Comparison of ENCODE assay signal across 12 cellular contexts in genomic region chr6:34288581-34288980, GRCh38. TPM values are rescaled to one million over a fixed set of nuclear protein-coding genes. Genes with fewer than 3 reads are reported as not detected.
DNase-seq lines count a peak whose midpoint lies in the region; ATAC-seq and TF ChIP-seq lines count a peak whose summit lies in the region.
"Had no signal": no experiment of that assay in that cellular context is flagged by ENCODE, and none has a peak within 500 bp of the region (broad histone marks: within the 10 kb centered on the region; RNA-seq: fewer than 3 reads in every experiment).

No MANE protein-coding gene starts in this region.

- H4K20me1 ChIP-seq in SK-N-SH (ENCODE audit: insufficient read depth), result no peaks in the 10 kb centered on the region

- no peaks in the 10 kb centered on the region for H3K9me2 ChIP-seq in SK-N-SH

- H3K27ac ChIP-seq in right atrium auricular region (no peak overlapping the region), SK-N-SH (ENCODE audit: low read depth in 2 of 2, low read length in 1 of 2) (no peak overlapping the region)
- H3K27ac ChIP-seq: lower lobe of right lung had no signal

- H3K4me1 ChIP-seq in right atrium auricular region (peaks cover 0 to 44% of the 10 kb centered on the region in 2 donors), SK-N-SH (ENCODE audit: control insufficient read depth in 1 of 2, insufficient read depth in 2 of 2, low read depth in 1 of 2, low read length in 1 of 2) (no peaks in the 10 kb centered on the region)

- ATAC-seq in left cardiac atrium (no peak), HG03097 (IDR thresholded peaks at IDR 0.05; ENCODE audit: low FRiP score, unreplicated experiment) (peak; percentile 42), GM19324 (IDR thresholded peaks at IDR 0.05; ENCODE audit: low FRiP score, unreplicated experiment) (no peak)
- peak; percentile 64 for ATAC-seq in stimulated activated naive CD8-positive, alpha-beta T cell treated with anti-CD3 and anti-CD28 coated beads, Interleukin-15, amount 100 ng/mL, for 72 hours
- ATAC-seq: lower lobe of right lung, T-helper 17 cell had no signal

- H3K36me3 ChIP-seq in right atrium auricular region (peaks cover 19% of the 10 kb centered on the region), SK-N-SH (replicated peaks in 1 of 2; ENCODE audit: control insufficient read depth in 1 of 2, insufficient read depth in 2 of 2, low read length in 1 of 2) (peaks cover 23 to 43% of the 10 kb centered on the region in 2 experiments)

- H3K4me3 ChIP-seq in right atrium auricular region (no peak overlapping the region), SK-N-SH (ENCODE audit: low read depth in 2 of 2, low read length in 1 of 2) (no peak overlapping the region)
- H3K4me3 ChIP-seq: lower lobe of right lung had no signal

- no peak overlapping the region for H2AFZ ChIP-seq in SK-N-SH (ENCODE audit: low read depth)

- H3K4me3 Mint-ChIP-seq in activated T-helper 2 cell treated with anti-CD3 and anti-CD28 coated beads, Interferon-gamma antibody, Interleukin-2, Interleukin-4, amounts not matched to agents 10 μg/mL and 5 μg/mL and 100 μg/mL, durations not matched to agents 14 hours and 24 hours and 36 hours (ENCODE audit: low read depth), result peak overlapping the region; percentile 21
- peak overlapping the region in 1 of 2 donors; percentile 12 for H3K4me3 Mint-ChIP-seq in stimulated activated naive CD8-positive, alpha-beta T cell treated with anti-CD3 and anti-CD28 coated beads, Interleukin-15, amount 100 ng/mL, for 72 hours
- H3K4me3 Mint-ChIP-seq: T-helper 17 cell had no signal

- no peaks in the 10 kb centered on the region for H3K27me3 Mint-ChIP-seq in activated T-helper 2 cell treated with anti-CD3 and anti-CD28 coated beads, Interferon-gamma antibody, Interleukin-2, Interleukin-4, amounts not matched to agents 10 μg/mL and 5 μg/mL and 100 μg/mL, durations not matched to agents 14 hours and 24 hours and 36 hours (ENCODE audit: low read depth)
- no peaks in the 10 kb centered on the region for H3K27me3 Mint-ChIP-seq in stimulated activated naive CD8-positive, alpha-beta T cell treated with anti-CD3 and anti-CD28 coated beads, Interleukin-15, amount 100 ng/mL, for 72 hours
- H3K27me3 Mint-ChIP-seq: T-helper 17 cell had no signal

- H3F3A ChIP-seq in SK-N-SH (replicated peaks; ENCODE audit: insufficient read depth), result no peaks in the 10 kb centered on the region

- intact Hi-C loops in left cardiac atrium (cut with DNase I), result no loop called here
- intact Hi-C loops in activated T-helper 2 cell treated with anti-CD3 and anti-CD28 coated beads, Interferon-gamma antibody, Interleukin-2, Interleukin-4, amounts not matched to agents 10 μg/mL and 5 μg/mL and 100 μg/mL, durations not matched to agents 14 hours and 24 hours and 36 hours (cut with micrococcal nuclease), result no loop called here

- H3K4me2 ChIP-seq in SK-N-SH, result no peak overlapping the region

- POLR2A ChIA-PET in SK-N-SH (lab: Yijun Ruan, JAX), result no interaction called here

- no peak overlapping the region for H3K9ac ChIP-seq in SK-N-SH

- no peaks in the 10 kb centered on the region for H3K9me3 Mint-ChIP-seq in activated T-helper 2 cell treated with anti-CD3 and anti-CD28 coated beads, Interferon-gamma antibody, Interleukin-2, Interleukin-4, amounts not matched to agents 10 μg/mL and 5 μg/mL and 100 μg/mL, durations not matched to agents 14 hours and 24 hours and 36 hours
- H3K9me3 Mint-ChIP-seq in stimulated activated naive CD8-positive, alpha-beta T cell treated with anti-CD3 and anti-CD28 coated beads, Interleukin-15, amount 100 ng/mL, for 72 hours, result no peaks in the 10 kb centered on the region

- WGBS in SK-N-SH (ENCODE audit: low lambda C conversion rate), result 97% methylated on average over 5 of the region's 5 CpGs

- H3K4me1 Mint-ChIP-seq in activated T-helper 2 cell treated with anti-CD3 and anti-CD28 coated beads, Interferon-gamma antibody, Interleukin-2, Interleukin-4, amounts not matched to agents 10 μg/mL and 5 μg/mL and 100 μg/mL, durations not matched to agents 14 hours and 24 hours and 36 hours (ENCODE audit: low read depth), result peaks cover 16% of the 10 kb centered on the region
- peaks cover 18% of the 10 kb centered on the region for H3K4me1 Mint-ChIP-seq in stimulated activated naive CD8-positive, alpha-beta T cell treated with anti-CD3 and anti-CD28 coated beads, Interleukin-15, amount 100 ng/mL, for 72 hours

- TF ChIP-seq RAD21 in SK-N-SH (IDR thresholded peaks at IDR 0.05; ENCODE audit: low read length), result no peak

- no peak for TF ChIP-seq EP300 in SK-N-SH (IDR thresholded peaks at IDR 0.05; ENCODE audit: borderline replicate concordance in 1 of 2, low read depth in 1 of 2, low read length in 1 of 2)

- H3K9me3 ChIP-seq in right atrium auricular region, result no peaks in the 10 kb centered on the region
- H3K9me3 ChIP-seq in SK-N-SH, result no peaks in the 10 kb centered on the region
- H3K9me3 ChIP-seq: lower lobe of right lung had no signal

- peaks cover 43% of the 10 kb centered on the region for H3K36me3 Mint-ChIP-seq in activated T-helper 2 cell treated with anti-CD3 and anti-CD28 coated beads, Interferon-gamma antibody, Interleukin-2, Interleukin-4, amounts not matched to agents 10 μg/mL and 5 μg/mL and 100 μg/mL, durations not matched to agents 14 hours and 24 hours and 36 hours (ENCODE audit: low read depth)

- no peaks in the 10 kb centered on the region for H3K27me3 ChIP-seq in right atrium auricular region
- H3K27me3 ChIP-seq in SK-N-SH (ENCODE audit: insufficient read depth), result no peaks in the 10 kb centered on the region

- peak overlapping the region; percentile 68 for H3K27ac Mint-ChIP-seq in activated T-helper 2 cell treated with anti-CD3 and anti-CD28 coated beads, Interferon-gamma antibody, Interleukin-2, Interleukin-4, amounts not matched to agents 10 μg/mL and 5 μg/mL and 100 μg/mL, durations not matched to agents 14 hours and 24 hours and 36 hours
- H3K27ac Mint-ChIP-seq in stimulated activated naive CD8-positive, alpha-beta T cell treated with anti-CD3 and anti-CD28 coated beads, Interleukin-15, amount 100 ng/mL, for 72 hours, result peak overlapping the region; percentile 50 to 58
- H3K27ac Mint-ChIP-seq: T-helper 17 cell had no signal

- DNase-seq in right atrium auricular region (ENCODE audit: low spot score) (peak; percentile 30), left cardiac atrium (no peak), NCI-H146 (lab: John Stamatoyannopoulos, UW) (no peak), SK-N-SH (no peak)
- peak; percentile 16 for DNase-seq in activated T-helper 2 cell treated with anti-CD3 and anti-CD28 coated beads, Interferon-gamma antibody, Interleukin-2, Interleukin-4, amounts not matched to agents 10 μg/mL and 5 μg/mL and 100 μg/mL, durations not matched to agents 14 hours and 24 hours and 36 hours (ENCODE audit: low spot score)
- peak in 1 of 2 donors; percentile 19 for DNase-seq in stimulated activated naive CD8-positive, alpha-beta T cell treated with anti-CD3 and anti-CD28 coated beads, Interleukin-15, amount 100 ng/mL, for 72 hours
- DNase-seq: hippocampal formation, lower lobe of right lung, NCI-H2107, T-helper 17 cell had no signal

- no peaks in the 10 kb centered on the region for H3K79me2 ChIP-seq in SK-N-SH (ENCODE audit: insufficient read depth)

- TF ChIP-seq CTCF in right atrium auricular region (IDR thresholded peaks at IDR 0.05) (no peak), SK-N-SH (IDR thresholded peaks at IDR 0.05) (no peak)

- CTCF ChIA-PET in SK-N-SH (lab: Yijun Ruan, JAX), result no interaction called here

TF ChIP-seq in SK-N-SH, 30 proteins besides CTCF, POLR2A, EP300 and RAD21 (continues in another document):
- TF ChIP-seq RFX5 (IDR thresholded peaks at IDR 0.05; ENCODE audit: low read length) (no peak), SIN3A (IDR thresholded peaks at IDR 0.05; ENCODE audit: borderline replicate concordance, low read depth, low read length) (no peak), MEF2A (IDR thresholded peaks at IDR 0.05; ENCODE audit: borderline replicate concordance, low read depth) (no peak)
- TF ChIP-seq, protein P1, sequence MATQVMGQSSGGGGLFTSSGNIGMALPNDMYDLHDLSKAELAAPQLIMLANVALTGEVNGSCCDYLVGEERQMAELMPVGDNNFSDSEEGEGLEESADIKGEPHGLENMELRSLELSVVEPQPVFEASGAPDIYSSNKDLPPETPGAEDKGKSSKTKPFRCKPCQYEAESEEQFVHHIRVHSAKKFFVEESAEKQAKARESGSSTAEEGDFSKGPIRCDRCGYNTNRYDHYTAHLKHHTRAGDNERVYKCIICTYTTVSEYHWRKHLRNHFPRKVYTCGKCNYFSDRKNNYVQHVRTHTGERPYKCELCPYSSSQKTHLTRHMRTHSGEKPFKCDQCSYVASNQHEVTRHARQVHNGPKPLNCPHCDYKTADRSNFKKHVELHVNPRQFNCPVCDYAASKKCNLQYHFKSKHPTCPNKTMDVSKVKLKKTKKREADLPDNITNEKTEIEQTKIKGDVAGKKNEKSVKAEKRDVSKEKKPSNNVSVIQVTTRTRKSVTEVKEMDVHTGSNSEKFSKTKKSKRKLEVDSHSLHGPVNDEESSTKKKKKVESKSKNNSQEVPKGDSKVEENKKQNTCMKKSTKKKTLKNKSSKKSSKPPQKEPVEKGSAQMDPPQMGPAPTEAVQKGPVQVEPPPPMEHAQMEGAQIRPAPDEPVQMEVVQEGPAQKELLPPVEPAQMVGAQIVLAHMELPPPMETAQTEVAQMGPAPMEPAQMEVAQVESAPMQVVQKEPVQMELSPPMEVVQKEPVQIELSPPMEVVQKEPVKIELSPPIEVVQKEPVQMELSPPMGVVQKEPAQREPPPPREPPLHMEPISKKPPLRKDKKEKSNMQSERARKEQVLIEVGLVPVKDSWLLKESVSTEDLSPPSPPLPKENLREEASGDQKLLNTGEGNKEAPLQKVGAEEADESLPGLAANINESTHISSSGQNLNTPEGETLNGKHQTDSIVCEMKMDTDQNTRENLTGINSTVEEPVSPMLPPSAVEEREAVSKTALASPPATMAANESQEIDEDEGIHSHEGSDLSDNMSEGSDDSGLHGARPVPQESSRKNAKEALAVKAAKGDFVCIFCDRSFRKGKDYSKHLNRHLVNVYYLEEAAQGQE (IDR thresholded peaks at IDR 0.05; ENCODE audit: low read depth, low read length), result no peak

RNA-seq across cellular contexts. Expression of gene SMIM29, which starts 39.8 kb away (rescaled TPM):
- total RNA-seq in right atrium auricular region (10 to 100 TPM; 21.7 to 29.4 TPM), left cardiac atrium (10 to 100 TPM; 18.4 to 22.7 TPM)
- 16.6 and 17.3 TPM in 2 replicates for total RNA-seq in activated T-helper 2 cell treated with anti-CD3 and anti-CD28 coated beads, Interferon-gamma antibody, Interleukin-2, Interleukin-4, amounts not matched to agents 10 μg/mL and 5 μg/mL and 100 μg/mL, durations not matched to agents 14 hours and 24 hours and 36 hours
- polyA plus RNA-seq in SK-N-SH (2012; rRNA removed), result 50.2 and 52.2 TPM in 2 replicates
- 20.6 and 31.3 TPM in 2 replicates for polyA plus RNA-seq in SK-N-SH (2012; cell fraction: cytosol; rRNA removed)
- 41.8 and 68.7 TPM in 2 replicates for polyA plus RNA-seq in SK-N-SH (2012; cell fraction: nucleus; rRNA removed)

RNA-seq across cellular contexts. Expression of gene HMGA1, which starts 51.9 kb away (rescaled TPM):
- 10 to 100 TPM; 29.6 to 37.8 TPM for total RNA-seq in right atrium auricular region
- 10 to 100 TPM; 32.5 to 36.2 TPM for total RNA-seq in left cardiac atrium
- total RNA-seq in activated T-helper 2 cell treated with anti-CD3 and anti-CD28 coated beads, Interferon-gamma antibody, Interleukin-2, Interleukin-4, amounts not matched to agents 10 μg/mL and 5 μg/mL and 100 μg/mL, durations not matched to agents 14 hours and 24 hours and 36 hours, result 412 and 422 TPM in 2 replicates
- 185 and 433 TPM in 2 replicates for polyA plus RNA-seq in SK-N-SH (2012; rRNA removed)
- polyA plus RNA-seq in SK-N-SH (2012; cell fraction: cytosol; rRNA removed), result 168 and 262 TPM in 2 replicates
- 132 and 146 TPM in 2 replicates for polyA plus RNA-seq in SK-N-SH (2012; cell fraction: nucleus; rRNA removed)

Comparison
In these comparisons a context has a peak if more than half of its experiments do, and no peak if none do; other contexts are left out.
1. DNase-seq: peak in right atrium auricular region (single experiment) and activated T-helper 2 cell treated with anti-CD3 and anti-CD28 coated beads, Interferon-gamma antibody, Interleukin-2, Interleukin-4, amounts not matched to agents 10 μg/mL and 5 μg/mL and 100 μg/mL, durations not matched to agents 14 hours and 24 hours and 36 hours (single experiment); none in left cardiac atrium (single experiment), NCI-H146 (single experiment) and SK-N-SH (single experiment).
2. ATAC-seq: peak in HG03097 (single experiment) and stimulated activated naive CD8-positive, alpha-beta T cell treated with anti-CD3 and anti-CD28 coated beads, Interleukin-15, amount 100 ng/mL, for 72 hours (single experiment); none in left cardiac atrium (0 of 2) and GM19324 (single experiment).
3. RNA of gene HMGA1, which starts 51.9 kb away (total RNA-seq): 412 to 422 TPM in activated T-helper 2 cell treated with anti-CD3 and anti-CD28 coated beads, Interferon-gamma antibody, Interleukin-2, Interleukin-4, amounts not matched to agents 10 μg/mL and 5 μg/mL and 100 μg/mL, durations not matched to agents 14 hours and 24 hours and 36 hours; 29.6 to 37.8 TPM in right atrium auricular region and 32.5 to 36.2 TPM in left cardiac atrium; every median in the first group is over 10 times any median in the second.